Comparison of ENCODE assay signal across 12 cellular contexts in the genomic region with DNA sequence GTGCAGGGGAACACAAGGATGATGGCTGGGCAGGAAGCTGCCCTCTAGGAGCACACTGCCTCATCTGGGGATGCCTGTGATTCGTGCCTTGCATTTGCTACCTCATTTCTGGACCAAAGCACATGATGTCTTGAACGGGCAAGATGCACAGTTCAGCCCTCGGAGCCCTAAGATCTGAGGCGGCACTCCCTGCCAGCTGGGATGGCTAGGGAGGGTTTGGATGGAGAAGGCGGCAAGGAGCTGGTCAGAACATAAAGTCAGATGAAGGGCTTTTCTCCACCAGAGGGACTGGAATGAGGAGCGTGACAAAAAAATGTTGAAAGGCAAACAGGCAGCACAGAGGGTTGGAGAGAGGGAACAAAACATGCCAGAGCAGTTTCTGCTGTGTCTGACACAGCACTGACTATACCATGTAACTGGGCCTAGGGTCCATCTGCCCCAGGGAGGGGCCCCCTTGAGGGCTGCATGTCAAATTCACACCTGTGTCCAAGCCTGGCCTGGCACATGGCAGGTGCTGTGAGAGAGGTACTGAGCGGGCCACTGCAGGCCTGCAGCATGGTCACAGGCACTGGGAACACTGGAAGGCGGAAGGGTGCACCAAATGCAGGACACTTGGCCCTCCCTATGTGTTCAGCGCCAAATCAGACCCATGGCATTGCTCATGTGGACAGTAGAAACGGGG. TPM values are rescaled to one million over a fixed set of nuclear protein-coding genes. Genes with fewer than 3 reads are reported as not detected.
DNase-seq lines count a peak whose midpoint lies in the region; ATAC-seq, FAIRE-seq and TF ChIP-seq lines count a peak whose summit lies in the region.
"Had no signal": no experiment of that assay in that cellular context is flagged by ENCODE, and none has a peak within 500 bp of the region (broad histone marks: within the 10 kb centered on the region; RNA-seq: fewer than 3 reads in every experiment).

No MANE protein-coding gene starts in this region.

- DNase-seq in stimulated activated CD4-positive, alpha-beta T cell treated with anti-CD3 and anti-CD28 coated beads, Interleukin-4, amount 100 ng/mL, for 24 hours, result peak; percentile 2
- DNase-seq in stimulated activated CD4-positive, alpha-beta T cell treated with anti-CD3 and anti-CD28 coated beads, Interleukin-15, amount 100 ng/mL, for 24 hours, result no peak
- no peak for DNase-seq in neuronal stem cell (ENCODE audit: low spot score)
- DNase-seq in GDM1 (lab: John Stamatoyannopoulos, UW), result no peak
- no peak for DNase-seq in NCI-H2171 treated with DMSO at 0.1 percent for 48 hours (lab: John Stamatoyannopoulos, UW)
- DNase-seq in GM12892 (ENCODE audit: insufficient read length), result no peak
- DNase-seq: activated CD4-positive, alpha-beta T cell treated with anti-CD3 and anti-CD28 coated beads for 4 hours; NCI-H2081; RPMI8226 had no signal

- peak overlapping the region; percentile 47 for H2BK5ac ChIP-seq in neuronal stem cell (ENCODE audit: low read length)

- H3K4ac ChIP-seq in neuronal stem cell (ENCODE audit: low read length), result no peak overlapping the region

- peak overlapping the region; percentile 78 for H3K9ac ChIP-seq in neuronal stem cell (ENCODE audit: low read depth, low read length, poor library complexity)

- no peak overlapping the region for H2BK15ac ChIP-seq in neuronal stem cell (ENCODE audit: low read length)

- WGBS in neuronal stem cell (ENCODE audit: extremely low coverage in 2 of 2, insufficient read length in 2 of 2, insufficient replicate concordance in 1 of 2), 2 donors, result no CpG with 5 or more reads among the region's 10 CpGs

- no peaks in the 10 kb centered on the region for H3K9me3 ChIP-seq in neuronal stem cell (replicated peaks in 1 of 2; ENCODE audit: control insufficient read depth in 2 of 2, insufficient read depth in 1 of 2, low read depth in 1 of 2, low read length in 2 of 2)

- H3K14ac ChIP-seq in neuronal stem cell (ENCODE audit: low read length), result no peak overlapping the region

- no peak overlapping the region for H3K4me3 ChIP-seq in neuronal stem cell (ENCODE audit: low read length in 2 of 2)

- H4K8ac ChIP-seq in neuronal stem cell (ENCODE audit: low read depth, low read length), result no peak overlapping the region

- no peak overlapping the region for H4K91ac ChIP-seq in neuronal stem cell (ENCODE audit: low read depth, low read length, poor library complexity)

- peaks cover 22 to 83% of the 10 kb centered on the region in 2 donors for H3K36me3 ChIP-seq in neuronal stem cell (replicated peaks in 1 of 2; ENCODE audit: control insufficient read depth in 2 of 2, insufficient read depth in 2 of 2, low read length in 2 of 2)

- no peak for ATAC-seq in HG02884 (IDR thresholded peaks at IDR 0.05; ENCODE audit: unreplicated experiment)

- peaks cover 7 to 18% of the 10 kb centered on the region in 2 donors for H3K4me1 ChIP-seq in neuronal stem cell (ENCODE audit: control insufficient read depth in 2 of 2, insufficient read depth in 1 of 2, low read depth in 1 of 2, low read length in 2 of 2)

- H2BK12ac ChIP-seq in neuronal stem cell (ENCODE audit: low read length), result no peak overlapping the region

- no peak for FAIRE-seq in GM12892 (lab: Jason Lieb, UNC)
- FAIRE-seq: GM12891 had no signal

- H2BK120ac ChIP-seq in neuronal stem cell (ENCODE audit: low read depth, low read length), result peak overlapping the region; percentile 6

- H2AK5ac ChIP-seq in neuronal stem cell (ENCODE audit: low read depth, low read length), result no peak overlapping the region

- H3K23ac ChIP-seq in neuronal stem cell (ENCODE audit: low read depth, low read length, poor library complexity), result no peak overlapping the region

- no peaks in the 10 kb centered on the region for H3K27me3 ChIP-seq in neuronal stem cell (ENCODE audit: control insufficient read depth in 3 of 3, insufficient read depth in 3 of 3, low read depth in 1 of 3, low read length in 3 of 3)

- H3K4me2 ChIP-seq in neuronal stem cell (ENCODE audit: insufficient read depth, low read length, poor library complexity, severe bottlenecking), result no peak overlapping the region

- no peak overlapping the region for H2AFZ ChIP-seq in neuronal stem cell (ENCODE audit: low read length)

- H3K79me1 ChIP-seq in neuronal stem cell (ENCODE audit: low read depth, low read length), result no peaks in the 10 kb centered on the region

- TF ChIP-seq POLR2A in GM12892 (IDR thresholded peaks at IDR 0.05; ENCODE audit: low read depth, low read length), result no peak

- peak overlapping the region; percentile 83 for H3K27ac ChIP-seq in cingulate gyrus (ENCODE audit: low read depth, low read length)
- no peak overlapping the region for H3K27ac ChIP-seq in neuronal stem cell (replicated peaks; ENCODE audit: low read length)

- no peak overlapping the region for H3K18ac ChIP-seq in neuronal stem cell (ENCODE audit: low read length)

RNA-seq across cellular contexts. Expression of a gene that starts 21.7 kb away (rescaled TPM):
- polyA plus RNA-seq in neuronal stem cell (2013, experiment 1 of 2), result 17.2 TPM
- 17.7 TPM for polyA plus RNA-seq in neuronal stem cell (2013, experiment 2 of 2)
- 18.6 TPM for polyA plus RNA-seq in GM12892 (2012; ENCODE audit: missing spikeins)

RNA-seq across cellular contexts. Expression of a gene that starts 21.9 kb away (rescaled TPM):
- polyA plus RNA-seq in neuronal stem cell (2013, experiment 1 of 2), result 11.8 TPM
- 11.6 TPM for polyA plus RNA-seq in neuronal stem cell (2013, experiment 2 of 2)
- 15.6 TPM for polyA plus RNA-seq in GM12892 (2012; ENCODE audit: missing spikeins)

RNA-seq across cellular contexts. Expression of a gene that starts 31.9 kb away (rescaled TPM):
- polyA plus RNA-seq in neuronal stem cell (2013, experiment 1 of 2), result 22.9 TPM
- 23.6 TPM for polyA plus RNA-seq in neuronal stem cell (2013, experiment 2 of 2)
- polyA plus RNA-seq in GM12892 (2012; ENCODE audit: missing spikeins), result 29.7 TPM

RNA-seq across cellular contexts. Expression of a gene that starts 32.1 kb away (rescaled TPM):
- 30.5 TPM for polyA plus RNA-seq in neuronal stem cell (2013, experiment 1 of 2)
- 31.6 TPM for polyA plus RNA-seq in neuronal stem cell (2013, experiment 2 of 2)
- 24.0 TPM for polyA plus RNA-seq in GM12892 (2012; ENCODE audit: missing spikeins)
